Comparison of ENCODE assay signal across 8 cellular contexts in the genomic region with DNA sequence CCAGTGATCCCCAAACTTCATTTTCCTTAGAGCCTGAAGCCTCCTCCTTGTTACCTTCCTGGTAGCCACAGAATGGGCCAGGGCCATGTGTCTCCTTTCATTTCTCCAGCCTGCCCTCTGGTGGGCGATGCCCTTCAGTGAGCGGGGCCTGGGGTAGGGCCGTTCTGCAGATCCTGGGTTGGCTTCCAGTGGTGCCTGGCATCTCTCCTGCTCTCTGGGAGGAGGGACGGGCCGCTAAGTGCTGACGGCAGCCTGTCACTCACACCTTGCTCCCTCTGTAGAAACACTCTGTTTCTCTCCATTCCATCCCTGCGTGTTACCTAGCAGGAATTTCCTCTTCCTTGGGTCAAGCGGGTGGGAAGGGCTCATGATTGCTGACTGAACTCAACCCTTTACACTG.
DNase-seq lines count a peak whose midpoint lies in the region; ATAC-seq and TF ChIP-seq lines count a peak whose summit lies in the region.

No MANE protein-coding gene starts in this region.

- 27% methylated on average over 8 of the region's 8 CpGs for WGBS in mammary epithelial cell (ENCODE audit: low coverage, missing lambda C conversion rate)

- ATAC-seq in stimulated activated effector memory CD8-positive, alpha-beta T cell treated with anti-CD3 and anti-CD28 coated beads, Interleukin-12 subunit alpha, Interleukin-12 subunit beta, amount 100 ng/mL, for 72 hours: peak; percentile 62
- ATAC-seq in HG02973 (IDR thresholded peaks at IDR 0.05; ENCODE audit: unreplicated experiment): no peak
- no peak for ATAC-seq in HG02840 (IDR thresholded peaks at IDR 0.05; ENCODE audit: low FRiP score, unreplicated experiment)

- dilution Hi-C loops in mammary epithelial cell (cut with HindIII; ENCODE audit: low sequenced_read_pairs): no loop called here

- intact Hi-C loops in OCI-LY7 (cut with micrococcal nuclease; ENCODE audit: unreplicated experiment): loop anchor here (1.0 to 10.0 kb wide), 4 partner anchors 36 to 490 kb away; no protein-coding TSS in a partner anchor
- intact Hi-C loops in mammary epithelial cell (cut with micrococcal nuclease): loop anchor here (1.0 to 10.0 kb wide), 7 partner anchors 78 to 650 kb away; no protein-coding TSS in a partner anchor

- POLR2A ChIA-PET in OCI-LY7 (lab: Charles Lee): interaction anchor here (0.7 to 0.9 kb wide), 2 partner anchors 33 to 224 kb away, joined by 3 to 4 read pairs; no protein-coding TSS in a partner anchor

- in situ Hi-C loops in mammary epithelial cell (cut with MboI; ENCODE audit: low sequenced_read_pairs in 2 of 2): loop anchor here (5.0 kb wide), 1 partner anchor 228 kb away; no protein-coding TSS in a partner anchor

- no peaks in the 10 kb centered on the region for H3K9me2 ChIP-seq in OCI-LY7 (ENCODE audit: insufficient read depth, low read length)

- peaks cover 5% of the 10 kb centered on the region for H3K4me1 Mint-ChIP-seq in stimulated activated effector memory CD8-positive, alpha-beta T cell treated with anti-CD3 and anti-CD28 coated beads, Interleukin-12 subunit alpha, Interleukin-12 subunit beta, amount 100 ng/mL, for 72 hours

- no peaks in the 10 kb centered on the region; the same call in 1 of the 2 replicates for H3K9me3 ChIP-seq in OCI-LY7 (ENCODE audit: low read length)
- H3K9me3 ChIP-seq in mammary epithelial cell (replicated peaks; ENCODE audit: insufficient read depth, low read length): no peaks in the 10 kb centered on the region

- H3K27ac ChIP-seq in OCI-LY7 (ENCODE audit: low read depth, low read length, poor library complexity, severe bottlenecking) (peak overlapping the region; percentile 5), mammary epithelial cell (ENCODE audit: insufficient read depth, low read depth, low read length) (no peak overlapping the region)

- no peaks in the 10 kb centered on the region for H3K9me3 Mint-ChIP-seq in stimulated activated effector memory CD8-positive, alpha-beta T cell treated with anti-CD3 and anti-CD28 coated beads, Interleukin-12 subunit alpha, Interleukin-12 subunit beta, amount 100 ng/mL, for 72 hours

- no peaks in the 10 kb centered on the region; the same call in 1 of the 2 replicates for H3K36me3 ChIP-seq in OCI-LY7 (ENCODE audit: insufficient read depth, low read length)
- no peaks in the 10 kb centered on the region for H3K36me3 ChIP-seq in mammary epithelial cell (ENCODE audit: insufficient read depth, low read length)

- H3K4me3 ChIP-seq in OCI-LY7 (ENCODE audit: low read depth, low read length, poor library complexity, severe bottlenecking) (no peak overlapping the region), mammary epithelial cell (replicated peaks in 1 of 3; ENCODE audit: insufficient read depth in 1 of 3, low read depth in 2 of 3, low read length in 3 of 3) (no peak overlapping the region)

- peaks cover 27% of the 10 kb centered on the region for H3K4me1 ChIP-seq in OCI-LY7 (ENCODE audit: insufficient read depth, low read length, poor library complexity, severe bottlenecking)
- peaks cover 9% of the 10 kb centered on the region for H3K4me1 ChIP-seq in mammary epithelial cell (ENCODE audit: insufficient read depth, low read length)

- H3K9ac ChIP-seq in mammary epithelial cell (ENCODE audit: insufficient read depth, low read length): no peak overlapping the region

- H3K36me3 Mint-ChIP-seq in stimulated activated effector memory CD8-positive, alpha-beta T cell treated with anti-CD3 and anti-CD28 coated beads, Interleukin-12 subunit alpha, Interleukin-12 subunit beta, amount 100 ng/mL, for 72 hours: no peaks in the 10 kb centered on the region

- peaks cover 2% of the 10 kb centered on the region for H3K27me3 ChIP-seq in mammary epithelial cell (ENCODE audit: insufficient read depth, low read length)

- H3K79me2 ChIP-seq in OCI-LY7 (ENCODE audit: insufficient read depth, low read depth, low read length): no peaks in the 10 kb centered on the region
- H3K79me2 ChIP-seq in mammary epithelial cell (ENCODE audit: insufficient read depth, low read length): no peaks in the 10 kb centered on the region

- CTCF ChIA-PET in OCI-LY7 (lab: Charles Lee; ENCODE audit: unreplicated experiment) (interaction anchor here (1.0 to 1.9 kb wide), 5 partner anchors 12 to 237 kb away, joined by 3 to 6 read pairs (median 4); no protein-coding TSS in a partner anchor), mammary epithelial cell (lab: Charles Lee; ENCODE audit: low non-redundant PET) (no interaction called here)

- no peak overlapping the region for H3K4me3 Mint-ChIP-seq in stimulated activated effector memory CD8-positive, alpha-beta T cell treated with anti-CD3 and anti-CD28 coated beads, Interleukin-12 subunit alpha, Interleukin-12 subunit beta, amount 100 ng/mL, for 72 hours

- BruUV-seq in OCI-LY7 (replicated peaks; lab: Mats Ljungman, UMichigan): no TSS peak
- no TSS peak for BruUV-seq in mammary epithelial cell (replicated peaks; lab: Mats Ljungman, UMichigan)

- H3K27ac Mint-ChIP-seq in stimulated activated effector memory CD8-positive, alpha-beta T cell treated with anti-CD3 and anti-CD28 coated beads, Interleukin-12 subunit alpha, Interleukin-12 subunit beta, amount 100 ng/mL, for 72 hours: no peak overlapping the region

- TF ChIP-seq CTCF in OCI-LY7 (conservative IDR thresholded peaks at IDR 0.05; ENCODE audit: low read length) (peak; percentile 92), mammary epithelial cell (conservative IDR thresholded peaks at IDR 0.05 in 1 of 2, IDR thresholded peaks at IDR 0.05 in 1 of 2; ENCODE audit: extremely low read depth in 1 of 2, insufficient read depth in 1 of 2, low read depth in 1 of 2, low read length in 2 of 2) (peak; percentile 75 to 81)

- H2AFZ ChIP-seq in OCI-LY7 (ENCODE audit: low read length) (peak overlapping the region; percentile 84), mammary epithelial cell (ENCODE audit: low read depth, low read length) (peak overlapping the region; percentile 38)

- peak; percentile 88 for DNase-seq in EL
- peak; percentile 70 for DNase-seq in HuH-7.5 (ENCODE audit: low spot score)
- peak; percentile 87 for DNase-seq in OCI-LY7 (ENCODE audit: low spot score)
- DNase-seq in mammary epithelial cell: peak; percentile 58
- peak; percentile 47 for DNase-seq in kidney glomerular epithelial cell (lab: John Stamatoyannopoulos, UW)
- no peak for DNase-seq in stimulated activated effector memory CD8-positive, alpha-beta T cell treated with anti-CD3 and anti-CD28 coated beads, Interleukin-12 subunit alpha, Interleukin-12 subunit beta, amount 100 ng/mL, for 72 hours (ENCODE audit: low spot score in 2 of 2)

- H3K4me2 ChIP-seq in OCI-LY7 (ENCODE audit: low read length) (peak overlapping the region; percentile 47), mammary epithelial cell (ENCODE audit: insufficient read depth, low read depth, low read length) (no peak overlapping the region)

- no peaks in the 10 kb centered on the region for H4K20me1 ChIP-seq in OCI-LY7 (ENCODE audit: insufficient read depth, low read length)
- no peaks in the 10 kb centered on the region for H4K20me1 ChIP-seq in mammary epithelial cell (ENCODE audit: insufficient read depth, low read length)

Comparison
In these comparisons a context has a peak if more than half of its experiments do, and no peak if none do; other contexts are left out.
1. DNase-seq: peak in EL (single experiment), HuH-7.5 (single experiment), OCI-LY7 (single experiment), mammary epithelial cell (single experiment) and kidney glomerular epithelial cell (single experiment); none in stimulated activated effector memory CD8-positive, alpha-beta T cell treated with anti-CD3 and anti-CD28 coated beads, Interleukin-12 subunit alpha, Interleukin-12 subunit beta, amount 100 ng/mL, for 72 hours (0 of 2).